In the genomic region with DNA sequence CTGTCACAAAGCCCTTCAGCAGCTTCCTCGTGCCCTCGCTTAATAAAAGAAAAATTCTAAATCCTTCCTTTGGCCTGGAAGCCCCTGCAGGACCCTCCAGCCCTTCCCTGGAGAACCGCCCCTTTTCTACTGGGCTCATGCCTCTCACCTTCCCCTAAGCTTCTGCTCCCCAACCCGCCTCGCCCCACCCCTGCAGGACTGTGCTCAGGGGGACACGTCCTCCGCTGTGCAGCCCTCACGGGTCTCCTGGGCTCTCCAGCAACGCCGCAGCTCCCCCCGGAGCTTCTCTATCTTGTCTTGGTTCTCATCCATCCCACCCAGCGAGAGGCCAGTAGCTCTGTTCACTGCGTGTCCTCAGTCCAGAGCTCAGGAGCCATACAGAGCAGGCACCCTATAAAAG, we compare ENCODE assay signal across 25 cellular contexts.
"Had no signal": no experiment of that assay in that cellular context is flagged by ENCODE, and none has a peak within 500 bp of the region (broad histone marks: within the 10 kb centered on the region; RNA-seq: fewer than 3 reads in every experiment).

No MANE protein-coding gene starts in this region.

- H3K4me3 Mint-ChIP-seq: activated CD4-positive, alpha-beta T cell treated with anti-CD3 and anti-CD28 coated beads for 36 hours; activated CD8-positive, alpha-beta T cell treated with anti-CD3 and anti-CD28 coated beads, Interleukin-2, amount 10 ng/mL, durations not matched to agents 7 days and 5 days; activated naive CD4-positive, alpha-beta T cell treated with anti-CD3 and anti-CD28 coated beads, Interleukin-2, amount 50 U/mL, for 24 hours; T-cell had no signal

- FAIRE-seq: TTC549 had no signal

- H3K4me1 ChIP-seq: ascending aorta had no signal

- H3K9ac ChIP-seq: KMS-11 had no signal

- H3K27ac ChIP-seq: ascending aorta, brain microvascular endothelial cell, KMS-11, PC-9, SK-N-MC had no signal

- H3K9me3 Mint-ChIP-seq: activated naive CD4-positive, alpha-beta T cell treated with anti-CD3 and anti-CD28 coated beads, Interleukin-2, amount 50 U/mL, for 24 hours; IgD-negative memory B cell; T-cell had no signal

- DNase-seq: activated CD4-positive, alpha-beta T cell treated with anti-CD3 and anti-CD28 coated beads for 36 hours; activated CD4-positive, alpha-beta T cell treated with anti-CD3 and anti-CD28 coated beads, Interleukin-2, amount 50 U/mL, for 1 hour; activated CD8-positive, alpha-beta memory T cell treated with anti-CD3 and anti-CD28 coated beads, Interleukin-2, amount 50 U/mL, for 48 hours; activated CD8-positive, alpha-beta T cell treated with anti-CD3 and anti-CD28 coated beads, Interleukin-2, amount 10 ng/mL, durations not matched to agents 7 days and 5 days; activated T-cell treated with anti-CD3 and anti-CD28 coated beads, Interleukin-2, amount 50 U/mL, for 1 hour; amniotic stem cell; brain microvascular endothelial cell; cerebellar nuclear complex; MG63; NCI-H1092 treated with DMSO at 0.1 percent for 48 hours; NCI-H1417 treated with DMSO at 0.1 percent for 48 hours; NCI-H1694; NCI-H2029; NCI-H2107; NCI-H446; NCI-H524; PC-9; T-cell; T-helper 2 cell had no signal

- H3K9me3 ChIP-seq: ascending aorta, MG63 had no signal

- H3K27ac Mint-ChIP-seq: activated CD4-positive, alpha-beta T cell treated with anti-CD3 and anti-CD28 coated beads for 36 hours; activated CD8-positive, alpha-beta T cell treated with anti-CD3 and anti-CD28 coated beads, Interleukin-2, amount 10 ng/mL, durations not matched to agents 7 days and 5 days; activated naive CD4-positive, alpha-beta T cell treated with anti-CD3 and anti-CD28 coated beads, Interleukin-2, amount 50 U/mL, for 24 hours; IgD-negative memory B cell; T-cell had no signal

- H2AFZ ChIP-seq: PC-9 had no signal

- ATAC-seq: activated CD4-positive, alpha-beta T cell treated with anti-CD3 and anti-CD28 coated beads for 36 hours; activated CD8-positive, alpha-beta T cell treated with anti-CD3 and anti-CD28 coated beads, Interleukin-2, amount 10 ng/mL, durations not matched to agents 7 days and 5 days; T-cell had no signal

- H3K27me3 Mint-ChIP-seq: activated CD4-positive, alpha-beta T cell treated with anti-CD3 and anti-CD28 coated beads for 36 hours; activated naive CD4-positive, alpha-beta T cell treated with anti-CD3 and anti-CD28 coated beads, Interleukin-2, amount 50 U/mL, for 24 hours; IgD-negative memory B cell; T-cell had no signal

- H3K27me3 ChIP-seq: ascending aorta, brain microvascular endothelial cell, MG63 had no signal

- H3K4me2 ChIP-seq: KMS-11, PC-9 had no signal

- H3K36me3 Mint-ChIP-seq: activated naive CD4-positive, alpha-beta T cell treated with anti-CD3 and anti-CD28 coated beads, Interleukin-2, amount 50 U/mL, for 24 hours; IgD-negative memory B cell; T-cell had no signal

- H3K4me3 ChIP-seq: ascending aorta, MG63, PC-9, SK-N-MC had no signal

- H3K4me1 Mint-ChIP-seq: activated CD4-positive, alpha-beta T cell treated with anti-CD3 and anti-CD28 coated beads for 36 hours; activated naive CD4-positive, alpha-beta T cell treated with anti-CD3 and anti-CD28 coated beads, Interleukin-2, amount 50 U/mL, for 24 hours; T-cell had no signal
